13 cellular contexts compared by ENCODE assay signal in genomic region chr20:44207066-44207723, GRCh38. TPM values are rescaled to one million over a fixed set of nuclear protein-coding genes. Genes with fewer than 3 reads are reported as not detected.
A peak's percentile ranks its signal among the peaks of the same experiment; 100 is the strongest.
DNase-seq lines count a peak whose midpoint lies in the region; ATAC-seq and TF ChIP-seq lines count a peak whose summit lies in the region.
"Had no signal": no experiment of that assay in that cellular context is flagged by ENCODE, and none has a peak within 500 bp of the region (broad histone marks: within the 10 kb centered on the region; RNA-seq: fewer than 3 reads in every experiment).

No MANE protein-coding gene starts in this region.

- WGBS in smooth muscle cell (ENCODE audit: low lambda C conversion rate), result 82% methylated on average over 3 of the region's 3 CpGs

- TF ChIP-seq CTCF in OCI-LY1 (IDR thresholded peaks at IDR 0.05; ENCODE audit: low read length), result no peak
- TF ChIP-seq CTCF in smooth muscle cell (IDR thresholded peaks at IDR 0.05; ENCODE audit: borderline replicate concordance, insufficient read depth, poor library complexity, severe bottlenecking), result no peak

- CTCF ChIA-PET in activated CD8-positive, alpha-beta memory T cell treated with anti-CD3 and anti-CD28 coated beads, Interleukin-2, amount 10 ng/mL, durations not matched to agents 7 days and 5 days (lab: Charles Lee), result interaction anchor here (0.9 to 3.0 kb wide), 3 partner anchors 11 to 177 kb away, joined by 3 to 10 read pairs (median 4); no protein-coding TSS in a partner anchor

- H3K4me3 Mint-ChIP-seq in activated CD8-positive, alpha-beta memory T cell treated with anti-CD3 and anti-CD28 coated beads, Interleukin-2, amount 10 ng/mL, durations not matched to agents 7 days and 5 days, result no peak overlapping the region

- H3K27me3 Mint-ChIP-seq in activated CD8-positive, alpha-beta memory T cell treated with anti-CD3 and anti-CD28 coated beads, Interleukin-2, amount 10 ng/mL, durations not matched to agents 7 days and 5 days, result no peaks in the 10 kb centered on the region

- peaks cover 60% of the 10 kb centered on the region for H3K4me1 Mint-ChIP-seq in activated CD8-positive, alpha-beta memory T cell treated with anti-CD3 and anti-CD28 coated beads, Interleukin-2, amount 10 ng/mL, durations not matched to agents 7 days and 5 days

- no peaks in the 10 kb centered on the region for H3K9me2 ChIP-seq in OCI-LY1 (ENCODE audit: low read depth, low read length)

- 0 out of 2 replicates have a peak, but pooled peaks cover 3% of the 10 kb centered on the region for H4K20me1 ChIP-seq in OCI-LY1 (ENCODE audit: insufficient read depth, low read length)
- peaks cover 52% of the 10 kb centered on the region for H4K20me1 ChIP-seq in smooth muscle cell (ENCODE audit: low read depth)

- no peaks in the 10 kb centered on the region for H3K9me3 Mint-ChIP-seq in activated CD8-positive, alpha-beta memory T cell treated with anti-CD3 and anti-CD28 coated beads, Interleukin-2, amount 10 ng/mL, durations not matched to agents 7 days and 5 days (ENCODE audit: low read depth)

- peak overlapping the region; percentile 28 for H3K27ac Mint-ChIP-seq in activated CD8-positive, alpha-beta memory T cell treated with anti-CD3 and anti-CD28 coated beads, Interleukin-2, amount 10 ng/mL, durations not matched to agents 7 days and 5 days

- H3K9me3 ChIP-seq in OCI-LY1 (ENCODE audit: low read length) (no peaks in the 10 kb centered on the region), smooth muscle cell (replicated peaks; ENCODE audit: low read depth) (no peaks in the 10 kb centered on the region)

- H3K27ac ChIP-seq in OCI-LY1 (ENCODE audit: low read depth, low read length, poor library complexity, severe bottlenecking) (no peak overlapping the region), smooth muscle cell (ENCODE audit: low read depth) (no peak overlapping the region)

- H3F3A ChIP-seq in OCI-LY1 (ENCODE audit: insufficient read depth, low read length) (no peaks in the 10 kb centered on the region), smooth muscle cell (ENCODE audit: low read depth) (peaks cover 5% of the 10 kb centered on the region)

- H3K79me2 ChIP-seq in OCI-LY1 (ENCODE audit: insufficient read depth, low read length) (peaks cover 32% of the 10 kb centered on the region), smooth muscle cell (ENCODE audit: low read depth) (peaks cover 70% of the 10 kb centered on the region)

- H3K4me1 ChIP-seq in OCI-LY1 (ENCODE audit: insufficient read depth, low read length, severe bottlenecking) (peaks cover 39% of the 10 kb centered on the region), smooth muscle cell (ENCODE audit: low read depth) (peaks cover 31% of the 10 kb centered on the region)

- H3K27me3 ChIP-seq in OCI-LY1 (ENCODE audit: insufficient read depth, low read length) (no peaks in the 10 kb centered on the region), smooth muscle cell (ENCODE audit: low read depth) (no peaks in the 10 kb centered on the region)

- DNase-seq in activated CD8-positive, alpha-beta memory T cell treated with anti-CD3 and anti-CD28 coated beads, Interleukin-2, amount 10 ng/mL, durations not matched to agents 7 days and 5 days, result no peak
- DNase-seq in activated CD8-positive, alpha-beta memory T cell treated with anti-CD3 and anti-CD28 coated beads for 24 hours, result no peak
- DNase-seq in fibroblast of peridontal ligament (ENCODE audit: extremely low read depth) (peak; percentile 48), smooth muscle cell (lab: John Stamatoyannopoulos, UW; ENCODE audit: unreplicated experiment) (no peak), pons (ENCODE audit: low spot score) (no peak), GDM1 (lab: John Stamatoyannopoulos, UW) (no peak)
- DNase-seq: H9; NCI-H510A; stimulated activated CD4-positive, alpha-beta T cell treated with anti-CD3 and anti-CD28 coated beads, Interleukin-12 subunit alpha, Interleukin-12 subunit beta, amount 100 ng/mL, for 4 hours; stimulated activated naive CD4-positive, alpha-beta T cell had no signal

- H3K9ac ChIP-seq in OCI-LY1 (ENCODE audit: low read length) (no peak overlapping the region), smooth muscle cell (ENCODE audit: low read depth) (peak overlapping the region; percentile 10)

- H3K36me3 ChIP-seq in OCI-LY1 (ENCODE audit: insufficient read depth, low read length), result peaks cover 31% of the 10 kb centered on the region
- H3K36me3 ChIP-seq in smooth muscle cell (ENCODE audit: low read depth), result peaks cover 4% of the 10 kb centered on the region

- peaks cover 24% of the 10 kb centered on the region for H3K36me3 Mint-ChIP-seq in activated CD8-positive, alpha-beta memory T cell treated with anti-CD3 and anti-CD28 coated beads, Interleukin-2, amount 10 ng/mL, durations not matched to agents 7 days and 5 days

- no peak for ATAC-seq in activated CD8-positive, alpha-beta memory T cell treated with anti-CD3 and anti-CD28 coated beads, Interleukin-2, amount 10 ng/mL, durations not matched to agents 7 days and 5 days
- ATAC-seq in GM19328 (IDR thresholded peaks at IDR 0.05; ENCODE audit: unreplicated experiment), result no peak

- H3K4me3 ChIP-seq in OCI-LY1 (ENCODE audit: low read depth, low read length, poor library complexity, severe bottlenecking) (no peak overlapping the region), smooth muscle cell (no peak overlapping the region)

- no peak overlapping the region for H2AFZ ChIP-seq in OCI-LY1 (ENCODE audit: low read length)
- H2AFZ ChIP-seq in smooth muscle cell (ENCODE audit: low read depth), result no peak overlapping the region

- H3K4me2 ChIP-seq in OCI-LY1 (ENCODE audit: low read length), result peak overlapping the region; percentile 18; the same call in 1 of the 2 replicates
- H3K4me2 ChIP-seq in smooth muscle cell, result no peak overlapping the region

RNA-seq across cellular contexts. Expression of gene OSER1, which starts 3.4 kb away (rescaled TPM):
- total RNA-seq in activated CD8-positive, alpha-beta memory T cell treated with anti-CD3 and anti-CD28 coated beads, Interleukin-2, amount 10 ng/mL, durations not matched to agents 7 days and 5 days, result 10 to 100 TPM; 22.9 to 30.5 TPM
- 32.8 and 42.3 TPM in 2 replicates for total RNA-seq in smooth muscle cell
- polyA plus RNA-seq in smooth muscle cell, result 33.1 and 37.6 TPM in 2 replicates

RNA-seq across cellular contexts. Expression of gene JPH2, which starts 20.2 kb away (rescaled TPM):
- not detected for total RNA-seq in activated CD8-positive, alpha-beta memory T cell treated with anti-CD3 and anti-CD28 coated beads, Interleukin-2, amount 10 ng/mL, durations not matched to agents 7 days and 5 days
- 3.9 and 4.4 TPM in 2 replicates for total RNA-seq in smooth muscle cell
- 6.0 and 7.4 TPM in 2 replicates for polyA plus RNA-seq in smooth muscle cell

RNA-seq across cellular contexts. Expression of gene GDAP1L1, which starts 39.9 kb away (rescaled TPM):
- total RNA-seq in activated CD8-positive, alpha-beta memory T cell treated with anti-CD3 and anti-CD28 coated beads, Interleukin-2, amount 10 ng/mL, durations not matched to agents 7 days and 5 days, result not detected
- total RNA-seq in smooth muscle cell, result 0.67 TPM in 1 of 2 replicates, not detected in the other
- 0.58 TPM in 1 of 2 replicates, not detected in the other for polyA plus RNA-seq in smooth muscle cell
- total RNA-seq: mesenteric fat pad had no signal
